ENCODE assay signal across 22 cellular contexts in the genomic region with DNA sequence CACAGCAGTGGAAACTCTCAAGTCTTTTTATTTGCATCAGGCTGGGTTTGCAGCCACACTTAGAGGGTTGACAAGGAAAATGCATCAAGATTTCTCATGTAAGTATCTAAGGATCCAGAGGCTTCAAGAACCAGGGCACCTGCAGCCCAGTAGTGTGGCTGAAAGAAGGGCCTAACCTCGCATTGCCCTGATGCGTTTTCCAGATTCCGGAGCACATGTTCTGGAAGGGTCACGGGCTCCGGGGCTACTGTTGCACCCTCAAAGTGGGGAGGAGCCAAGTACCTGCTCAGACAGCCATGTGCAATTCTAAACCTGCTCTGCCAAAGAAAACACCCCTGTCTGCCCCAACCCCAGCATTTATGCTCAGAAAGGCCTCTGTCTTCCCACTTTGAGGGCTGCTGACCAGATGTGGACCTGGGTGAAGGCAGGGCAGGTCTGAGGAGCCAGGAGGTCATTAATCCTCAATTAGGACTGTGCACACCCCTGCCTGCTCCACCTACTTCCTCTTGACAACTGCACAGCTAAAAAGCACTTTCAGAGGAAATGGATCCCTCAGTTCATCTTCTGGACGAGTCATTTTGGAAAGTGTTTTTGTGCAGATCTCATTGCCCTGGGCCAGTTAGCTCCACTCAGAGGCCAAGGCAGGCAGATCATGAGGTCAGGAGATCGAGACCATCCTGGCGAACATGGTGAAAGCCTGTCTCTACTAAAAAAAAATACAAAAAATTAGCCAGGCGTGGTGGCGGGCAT.
A peak's percentile ranks its signal among the peaks of the same experiment; 100 is the strongest.
DNase-seq lines count a peak whose midpoint lies in the region; ATAC-seq and TF ChIP-seq lines count a peak whose summit lies in the region.
"Had no signal": no experiment of that assay in that cellular context is flagged by ENCODE, and none has a peak within 500 bp of the region (broad histone marks: within the 10 kb centered on the region; RNA-seq: fewer than 3 reads in every experiment).

No MANE protein-coding gene starts in this region.

- H3K27me3 Mint-ChIP-seq in nephron progenitor cell (ENCODE audit: low read depth, poor library complexity) = peaks cover 8% of the 10 kb centered on the region
- H3K27me3 Mint-ChIP-seq in activated T-cell treated with anti-CD3 and anti-CD28 coated beads, Interleukin-2, amount 50 U/mL, for 4 hours (ENCODE audit: low read depth) = no peaks in the 10 kb centered on the region
- H3K27me3 Mint-ChIP-seq: IgD-negative memory B cell had no signal

- H3K4me3 ChIP-seq in MG63 (no peak overlapping the region), ascending aorta (no peak overlapping the region)
- H3K4me3 ChIP-seq: A549; BLaER1 treated with 17β-estradiol and CSF1 and Interleukin-3, amounts not matched to agents 10 nM and 100 nM had no signal

- H3K27ac Mint-ChIP-seq in nephron progenitor cell = peak overlapping the region; percentile 86
- H3K27ac Mint-ChIP-seq: CD8-positive, alpha-beta T cell; IgD-negative memory B cell had no signal

- no peak overlapping the region for H3K4me3 Mint-ChIP-seq in nephron progenitor cell
- no peak overlapping the region for H3K4me3 Mint-ChIP-seq in activated T-cell treated with anti-CD3 and anti-CD28 coated beads, Interleukin-2, amount 50 U/mL, for 4 hours
- H3K4me3 Mint-ChIP-seq: CD8-positive, alpha-beta T cell; IgD-negative memory B cell had no signal

- H3K9me3 ChIP-seq in MG63 = no peaks in the 10 kb centered on the region
- no peaks in the 10 kb centered on the region for H3K9me3 ChIP-seq in ascending aorta
- H3K9me3 ChIP-seq: A549; BLaER1 treated with 17β-estradiol and CSF1 and Interleukin-3, amounts not matched to agents 10 nM and 100 nM had no signal

- H3K4me1 ChIP-seq in ascending aorta = peaks cover 0 to 17% of the 10 kb centered on the region in 2 donors
- H3K4me1 ChIP-seq: A549 had no signal

- H3K36me3 Mint-ChIP-seq in nephron progenitor cell (ENCODE audit: low read depth) = no peaks in the 10 kb centered on the region
- no peaks in the 10 kb centered on the region for H3K36me3 Mint-ChIP-seq in activated T-cell treated with anti-CD3 and anti-CD28 coated beads, Interleukin-2, amount 50 U/mL, for 4 hours (ENCODE audit: insufficient read depth)
- H3K36me3 Mint-ChIP-seq: CD8-positive, alpha-beta T cell; IgD-negative memory B cell had no signal

- intact Hi-C loops in ascending aorta (cut with DNase I) (no loop called here), left cardiac atrium (cut with DNase I) (no loop called here)

- H3K9me3 Mint-ChIP-seq in nephron progenitor cell = no peaks in the 10 kb centered on the region
- no peaks in the 10 kb centered on the region for H3K9me3 Mint-ChIP-seq in activated T-cell treated with anti-CD3 and anti-CD28 coated beads, Interleukin-2, amount 50 U/mL, for 4 hours
- H3K9me3 Mint-ChIP-seq: CD8-positive, alpha-beta T cell; IgD-negative memory B cell had no signal

- H3K27me3 ChIP-seq in MG63 = no peaks in the 10 kb centered on the region
- H3K27me3 ChIP-seq in ascending aorta = no peaks in the 10 kb centered on the region
- H3K27me3 ChIP-seq: BLaER1 treated with 17β-estradiol and CSF1 and Interleukin-3, amounts not matched to agents 10 nM and 100 nM had no signal

- TF ChIP-seq CTCF in ascending aorta (IDR thresholded peaks at IDR 0.05) = no peak
- no peak for TF ChIP-seq CTCF in nephron progenitor cell (IDR thresholded peaks at IDR 0.05)

- DNase-seq in EH (ENCODE audit: low read depth) (peak; percentile 24), MG63 (peak; percentile 57), ascending aorta (ENCODE audit: low spot score in 2 of 2) (no peak), nephron progenitor cell (no peak), left cardiac atrium (no peak), NCI-H1436 treated with DMSO at 0.1 percent for 48 hours (lab: John Stamatoyannopoulos, UW) (no peak)
- no peak for DNase-seq in activated CD4-positive, alpha-beta T cell treated with anti-CD3 and anti-CD28 coated beads for 48 hours
- DNase-seq in activated T-cell treated with anti-CD3 and anti-CD28 coated beads, Interleukin-2, amount 50 U/mL, for 4 hours = no peak
- DNase-seq: CD8-positive, alpha-beta T cell; DMS53; HCEC 1CT; Karpas-422; MM.1S; NCI-H1105; NCI-H1694; NCI-H2081 treated with DMSO at 0.1 percent for 48 hours; NCI-H446 treated with DMSO at 0.1 percent for 48 hours; NCI-H774; PC-3 had no signal

- H3K36me3 ChIP-seq in MG63 (no peaks in the 10 kb centered on the region), ascending aorta (no peaks in the 10 kb centered on the region)
- H3K36me3 ChIP-seq: BLaER1 treated with 17β-estradiol and CSF1 and Interleukin-3, amounts not matched to agents 10 nM and 100 nM had no signal

- H3K4me1 Mint-ChIP-seq in nephron progenitor cell = peaks cover 39% of the 10 kb centered on the region
- H3K4me1 Mint-ChIP-seq in activated T-cell treated with anti-CD3 and anti-CD28 coated beads, Interleukin-2, amount 50 U/mL, for 4 hours (ENCODE audit: low read depth) = no peaks in the 10 kb centered on the region
- H3K4me1 Mint-ChIP-seq: IgD-negative memory B cell had no signal

- H3K27ac ChIP-seq in ascending aorta = peak overlapping the region; percentile 31 to 62
- H3K27ac ChIP-seq: A549; BLaER1 treated with 17β-estradiol and CSF1 and Interleukin-3, amounts not matched to agents 10 nM and 100 nM had no signal

- no peak for ATAC-seq in left cardiac atrium
- no peak for ATAC-seq in activated T-cell treated with anti-CD3 and anti-CD28 coated beads, Interleukin-2, amount 50 U/mL, for 4 hours
- ATAC-seq: A549; CD8-positive, alpha-beta T cell; PC-3 had no signal

Comparison
In these comparisons a context has a peak if more than half of its experiments do, and no peak if none do; other contexts are left out.
1. DNase-seq: peak in EH (single experiment) and MG63 (single experiment); none in ascending aorta (0 of 2), nephron progenitor cell (single experiment), activated CD4-positive, alpha-beta T cell treated with anti-CD3 and anti-CD28 coated beads for 48 hours (single experiment), left cardiac atrium (single experiment), activated T-cell treated with anti-CD3 and anti-CD28 coated beads, Interleukin-2, amount 50 U/mL, for 4 hours (single experiment) and NCI-H1436 treated with DMSO at 0.1 percent for 48 hours (single experiment).